In the genomic region with DNA sequence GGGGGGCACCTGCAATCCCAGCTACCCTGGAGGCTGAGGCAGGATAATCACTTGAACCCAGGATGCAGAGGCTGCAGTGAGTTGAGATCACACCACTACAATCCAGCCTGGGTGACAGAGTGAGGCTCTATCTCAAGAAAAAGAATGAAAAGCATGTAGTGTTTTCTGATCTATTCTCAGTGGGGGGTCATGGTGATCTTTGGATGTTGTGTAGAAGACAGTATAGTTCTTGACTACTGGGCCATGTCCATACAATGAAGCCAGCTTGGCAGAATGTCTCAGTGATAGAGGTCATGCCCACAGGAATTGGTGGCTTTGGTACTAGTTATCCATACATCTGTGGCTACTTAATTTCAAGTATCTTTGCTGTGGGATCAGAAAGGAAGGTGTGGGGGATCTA, we compare ENCODE assay signal across 9 cellular contexts. TPM values are rescaled to one million over a fixed set of nuclear protein-coding genes. Genes with fewer than 3 reads are reported as not detected.
"Had no signal": no experiment of that assay in that cellular context is flagged by ENCODE, and none has a peak within 500 bp of the region (broad histone marks: within the 10 kb centered on the region; RNA-seq: fewer than 3 reads in every experiment).

No MANE protein-coding gene starts in this region.

- H3K4me3 ChIP-seq: GM23248, HAP-1 had no signal

- H3K27ac ChIP-seq: GM23248, HL-60 had no signal

- H3K36me3 ChIP-seq: HAP-1 had no signal

- H3K9me3 ChIP-seq: HAP-1 had no signal

- H2AFZ ChIP-seq: GM23248 had no signal

- DNase-seq: GM23248, GOT3, H7, HFFc6, KBM-7 had no signal

- H3K4me1 ChIP-seq: HAP-1 had no signal

RNA-seq across cellular contexts. Expression of a gene that starts 26.8 kb away (rescaled TPM):
- total RNA-seq: GM23248, H4, HFFc6, HT1080 had no signal
